In the genomic region with DNA sequence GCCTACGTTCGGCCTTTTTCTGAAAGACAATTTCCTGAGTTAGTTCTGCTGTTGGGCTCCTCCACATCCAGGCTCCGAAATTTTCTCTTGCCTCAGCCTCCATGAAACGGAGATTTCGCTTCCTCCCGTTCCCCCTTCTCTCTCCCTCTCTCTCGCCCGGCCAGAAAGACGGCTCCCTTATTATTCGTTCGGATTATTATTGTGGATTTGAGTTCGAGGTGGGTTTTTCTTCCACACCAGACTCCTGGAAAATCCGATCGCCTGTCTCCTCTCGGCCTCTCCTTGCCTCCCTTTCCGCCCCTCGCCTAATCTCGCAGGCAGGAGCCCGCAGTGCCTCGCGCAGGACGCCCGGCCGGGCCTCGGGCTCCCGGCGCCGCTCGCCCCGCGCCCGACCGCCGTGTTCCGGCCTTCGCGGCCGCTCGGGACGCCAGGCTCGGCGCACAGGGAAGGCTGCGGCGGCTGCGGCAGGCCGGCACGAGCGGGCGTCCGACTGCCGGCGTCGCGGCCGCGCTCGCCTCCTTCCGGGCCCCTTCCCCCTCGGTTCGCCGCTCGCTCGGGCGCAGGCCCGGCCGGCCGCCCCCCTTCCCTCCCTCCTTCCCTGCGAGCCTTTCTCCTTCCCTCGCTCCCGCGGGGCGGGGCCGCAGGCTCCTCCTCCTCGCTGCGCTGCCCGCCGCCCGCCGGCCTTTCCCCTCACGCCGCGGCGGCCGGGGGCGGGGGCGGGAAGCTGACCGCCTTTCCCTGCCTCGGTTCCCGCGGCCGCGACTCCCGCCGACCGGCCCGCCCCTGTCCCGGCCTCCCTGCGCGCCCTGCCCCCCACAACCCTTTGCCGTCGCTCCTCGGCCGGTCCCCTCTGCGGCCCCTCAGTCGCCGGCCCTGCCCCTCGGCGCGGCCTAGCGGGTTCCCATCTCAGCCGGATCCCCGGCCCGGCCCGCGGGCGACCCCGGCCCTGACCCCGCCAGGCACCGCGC, we compare ENCODE assay signal across 1 cellular context.
TF ChIP-seq lines count a peak whose summit lies in the region.

Gene ARHGEF11 (minus strand): TSS at position 492 of the 968 bp plus-strand sequence. CDS start 1,412 bp downstream, outside the sequence.

TF ChIP-seq in HepG2, 621 proteins besides CTCF, POLR2A, EP300 and RAD21 (continued from another document and continues in another):
- TF ChIP-seq, protein P1, sequence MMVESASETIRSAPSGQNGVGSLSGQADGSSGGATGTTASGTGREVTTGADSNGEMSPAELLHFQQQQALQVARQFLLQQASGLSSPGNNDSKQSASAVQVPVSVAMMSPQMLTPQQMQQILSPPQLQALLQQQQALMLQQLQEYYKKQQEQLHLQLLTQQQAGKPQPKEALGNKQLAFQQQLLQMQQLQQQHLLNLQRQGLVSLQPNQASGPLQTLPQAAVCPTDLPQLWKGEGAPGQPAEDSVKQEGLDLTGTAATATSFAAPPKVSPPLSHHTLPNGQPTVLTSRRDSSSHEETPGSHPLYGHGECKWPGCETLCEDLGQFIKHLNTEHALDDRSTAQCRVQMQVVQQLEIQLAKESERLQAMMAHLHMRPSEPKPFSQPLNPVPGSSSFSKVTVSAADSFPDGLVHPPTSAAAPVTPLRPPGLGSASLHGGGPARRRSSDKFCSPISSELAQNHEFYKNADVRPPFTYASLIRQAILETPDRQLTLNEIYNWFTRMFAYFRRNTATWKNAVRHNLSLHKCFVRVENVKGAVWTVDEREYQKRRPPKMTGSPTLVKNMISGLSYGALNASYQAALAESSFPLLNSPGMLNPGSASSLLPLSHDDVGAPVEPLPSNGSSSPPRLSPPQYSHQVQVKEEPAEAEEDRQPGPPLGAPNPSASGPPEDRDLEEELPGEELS (CRISPR knock-in tag; IDR thresholded peaks at IDR 0.05): no peak
- TF ChIP-seq ARNT2 (CRISPR knock-in tag; IDR thresholded peaks at IDR 0.05; ENCODE audit: low read depth): 0 out of 2 replicates have a peak, but pooled peaks have one; percentile 6
- TF ChIP-seq MYC (CRISPR knock-in tag; IDR thresholded peaks at IDR 0.05; ENCODE audit: borderline replicate concordance): no peak
- no peak; the same call in 1 of the 2 replicates for TF ChIP-seq BATF2 (CRISPR knock-in tag; IDR thresholded peaks at IDR 0.05)
- no peak for TF ChIP-seq ZNF432 (CRISPR knock-in tag; IDR thresholded peaks at IDR 0.05; ENCODE audit: borderline replicate concordance)
- TF ChIP-seq KAT7 (CRISPR knock-in tag; IDR thresholded peaks at IDR 0.05; ENCODE audit: borderline replicate concordance): no peak
- no peak for TF ChIP-seq GLMP (CRISPR knock-in tag; IDR thresholded peaks at IDR 0.05; ENCODE audit: borderline replicate concordance)
- no peak for TF ChIP-seq ZNF326 (CRISPR knock-in tag; IDR thresholded peaks at IDR 0.05; ENCODE audit: borderline replicate concordance)
- TF ChIP-seq ZNF749 (CRISPR knock-in tag; IDR thresholded peaks at IDR 0.05; ENCODE audit: borderline replicate concordance): 0 out of 2 replicates have a peak, but pooled peaks have one; percentile 50
- TF ChIP-seq MAFG (CRISPR knock-in tag; IDR thresholded peaks at IDR 0.05): no peak
- no peak for TF ChIP-seq ETV6 (CRISPR knock-in tag; conservative IDR thresholded peaks at IDR 0.05)
- TF ChIP-seq, protein P2, sequence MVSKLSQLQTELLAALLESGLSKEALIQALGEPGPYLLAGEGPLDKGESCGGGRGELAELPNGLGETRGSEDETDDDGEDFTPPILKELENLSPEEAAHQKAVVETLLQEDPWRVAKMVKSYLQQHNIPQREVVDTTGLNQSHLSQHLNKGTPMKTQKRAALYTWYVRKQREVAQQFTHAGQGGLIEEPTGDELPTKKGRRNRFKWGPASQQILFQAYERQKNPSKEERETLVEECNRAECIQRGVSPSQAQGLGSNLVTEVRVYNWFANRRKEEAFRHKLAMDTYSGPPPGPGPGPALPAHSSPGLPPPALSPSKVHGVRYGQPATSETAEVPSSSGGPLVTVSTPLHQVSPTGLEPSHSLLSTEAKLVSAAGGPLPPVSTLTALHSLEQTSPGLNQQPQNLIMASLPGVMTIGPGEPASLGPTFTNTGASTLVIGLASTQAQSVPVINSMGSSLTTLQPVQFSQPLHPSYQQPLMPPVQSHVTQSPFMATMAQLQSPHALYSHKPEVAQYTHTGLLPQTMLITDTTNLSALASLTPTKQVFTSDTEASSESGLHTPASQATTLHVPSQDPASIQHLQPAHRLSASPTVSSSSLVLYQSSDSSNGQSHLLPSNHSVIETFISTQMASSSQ (IDR thresholded peaks at IDR 0.05; ENCODE audit: low read depth): no peak
- TF ChIP-seq, protein P2 (CRISPR knock-in tag; IDR thresholded peaks at IDR 0.05; ENCODE audit: borderline replicate concordance): no peak
- TF ChIP-seq, protein P3, sequence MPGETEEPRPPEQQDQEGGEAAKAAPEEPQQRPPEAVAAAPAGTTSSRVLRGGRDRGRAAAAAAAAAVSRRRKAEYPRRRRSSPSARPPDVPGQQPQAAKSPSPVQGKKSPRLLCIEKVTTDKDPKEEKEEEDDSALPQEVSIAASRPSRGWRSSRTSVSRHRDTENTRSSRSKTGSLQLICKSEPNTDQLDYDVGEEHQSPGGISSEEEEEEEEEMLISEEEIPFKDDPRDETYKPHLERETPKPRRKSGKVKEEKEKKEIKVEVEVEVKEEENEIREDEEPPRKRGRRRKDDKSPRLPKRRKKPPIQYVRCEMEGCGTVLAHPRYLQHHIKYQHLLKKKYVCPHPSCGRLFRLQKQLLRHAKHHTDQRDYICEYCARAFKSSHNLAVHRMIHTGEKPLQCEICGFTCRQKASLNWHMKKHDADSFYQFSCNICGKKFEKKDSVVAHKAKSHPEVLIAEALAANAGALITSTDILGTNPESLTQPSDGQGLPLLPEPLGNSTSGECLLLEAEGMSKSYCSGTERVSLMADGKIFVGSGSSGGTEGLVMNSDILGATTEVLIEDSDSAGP (CRISPR knock-in tag; IDR thresholded peaks at IDR 0.05; ENCODE audit: borderline replicate concordance): no peak
- TF ChIP-seq, protein P4, sequence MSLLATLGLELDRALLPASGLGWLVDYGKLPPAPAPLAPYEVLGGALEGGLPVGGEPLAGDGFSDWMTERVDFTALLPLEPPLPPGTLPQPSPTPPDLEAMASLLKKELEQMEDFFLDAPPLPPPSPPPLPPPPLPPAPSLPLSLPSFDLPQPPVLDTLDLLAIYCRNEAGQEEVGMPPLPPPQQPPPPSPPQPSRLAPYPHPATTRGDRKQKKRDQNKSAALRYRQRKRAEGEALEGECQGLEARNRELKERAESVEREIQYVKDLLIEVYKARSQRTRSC (CRISPR knock-in tag; IDR thresholded peaks at IDR 0.05; ENCODE audit: low read depth): no peak
- TF ChIP-seq, protein P5, sequence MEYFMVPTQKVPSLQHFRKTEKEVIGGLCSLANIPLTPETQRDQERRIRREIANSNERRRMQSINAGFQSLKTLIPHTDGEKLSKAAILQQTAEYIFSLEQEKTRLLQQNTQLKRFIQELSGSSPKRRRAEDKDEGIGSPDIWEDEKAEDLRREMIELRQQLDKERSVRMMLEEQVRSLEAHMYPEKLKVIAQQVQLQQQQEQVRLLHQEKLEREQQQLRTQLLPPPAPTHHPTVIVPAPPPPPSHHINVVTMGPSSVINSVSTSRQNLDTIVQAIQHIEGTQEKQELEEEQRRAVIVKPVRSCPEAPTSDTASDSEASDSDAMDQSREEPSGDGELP (IDR thresholded peaks at IDR 0.05; ENCODE audit: borderline replicate concordance, low read depth): no peak
- peak; percentile 33; the same call in 1 of the 2 replicates for TF ChIP-seq DMAP1 (CRISPR knock-in tag; IDR thresholded peaks at IDR 0.05)
- TF ChIP-seq KLF16 (CRISPR knock-in tag; IDR thresholded peaks at IDR 0.05): no peak
- TF ChIP-seq TAF15 (IDR thresholded peaks at IDR 0.05; ENCODE audit: low read depth, low read length, poor library complexity, severe bottlenecking): no peak
- no peak for TF ChIP-seq ZKSCAN5 (CRISPR knock-in tag; IDR thresholded peaks at IDR 0.05)
- no peak for TF ChIP-seq ZNF121 (CRISPR knock-in tag; IDR thresholded peaks at IDR 0.05)
- no peak for TF ChIP-seq ZNF24 (IDR thresholded peaks at IDR 0.05)
- TF ChIP-seq, protein P6, sequence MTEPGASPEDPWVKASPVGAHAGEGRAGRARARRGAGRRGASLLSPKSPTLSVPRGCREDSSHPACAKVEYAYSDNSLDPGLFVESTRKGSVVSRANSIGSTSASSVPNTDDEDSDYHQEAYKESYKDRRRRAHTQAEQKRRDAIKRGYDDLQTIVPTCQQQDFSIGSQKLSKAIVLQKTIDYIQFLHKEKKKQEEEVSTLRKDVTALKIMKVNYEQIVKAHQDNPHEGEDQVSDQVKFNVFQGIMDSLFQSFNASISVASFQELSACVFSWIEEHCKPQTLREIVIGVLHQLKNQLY (CRISPR knock-in tag; IDR thresholded peaks at IDR 0.05): no peak
- TF ChIP-seq, protein P7, sequence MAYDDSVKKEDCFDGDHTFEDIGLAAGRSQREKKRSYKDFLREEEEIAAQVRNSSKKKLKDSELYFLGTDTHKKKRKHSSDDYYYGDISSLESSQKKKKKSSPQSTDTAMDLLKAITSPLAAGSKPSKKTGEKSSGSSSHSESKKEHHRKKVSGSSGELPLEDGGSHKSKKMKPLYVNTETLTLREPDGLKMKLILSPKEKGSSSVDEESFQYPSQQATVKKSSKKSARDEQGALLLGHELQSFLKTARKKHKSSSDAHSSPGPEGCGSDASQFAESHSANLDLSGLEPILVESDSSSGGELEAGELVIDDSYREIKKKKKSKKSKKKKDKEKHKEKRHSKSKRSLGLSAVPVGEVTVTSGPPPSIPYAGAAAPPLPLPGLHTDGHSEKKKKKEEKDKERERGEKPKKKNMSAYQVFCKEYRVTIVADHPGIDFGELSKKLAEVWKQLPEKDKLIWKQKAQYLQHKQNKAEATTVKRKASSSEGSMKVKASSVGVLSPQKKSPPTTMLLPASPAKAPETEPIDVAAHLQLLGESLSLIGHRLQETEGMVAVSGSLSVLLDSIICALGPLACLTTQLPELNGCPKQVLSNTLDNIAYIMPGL (CRISPR knock-in tag; IDR thresholded peaks at IDR 0.05; ENCODE audit: borderline replicate concordance in 1 of 2, low read depth in 1 of 2): peak in 1 of 2 experiments; percentile 13; a peak in 1 of 4 replicates
- no peak for TF ChIP-seq ZNF12 (CRISPR knock-in tag; IDR thresholded peaks at IDR 0.05)
- no peak for TF ChIP-seq CHCHD3 (CRISPR knock-in tag; IDR thresholded peaks at IDR 0.05)
- TF ChIP-seq ZNF224 (CRISPR knock-in tag; IDR thresholded peaks at IDR 0.05): no peak
- no peak for TF ChIP-seq MBNL3 (CRISPR knock-in tag; conservative IDR thresholded peaks at IDR 0.05)
- TF ChIP-seq, protein P8, sequence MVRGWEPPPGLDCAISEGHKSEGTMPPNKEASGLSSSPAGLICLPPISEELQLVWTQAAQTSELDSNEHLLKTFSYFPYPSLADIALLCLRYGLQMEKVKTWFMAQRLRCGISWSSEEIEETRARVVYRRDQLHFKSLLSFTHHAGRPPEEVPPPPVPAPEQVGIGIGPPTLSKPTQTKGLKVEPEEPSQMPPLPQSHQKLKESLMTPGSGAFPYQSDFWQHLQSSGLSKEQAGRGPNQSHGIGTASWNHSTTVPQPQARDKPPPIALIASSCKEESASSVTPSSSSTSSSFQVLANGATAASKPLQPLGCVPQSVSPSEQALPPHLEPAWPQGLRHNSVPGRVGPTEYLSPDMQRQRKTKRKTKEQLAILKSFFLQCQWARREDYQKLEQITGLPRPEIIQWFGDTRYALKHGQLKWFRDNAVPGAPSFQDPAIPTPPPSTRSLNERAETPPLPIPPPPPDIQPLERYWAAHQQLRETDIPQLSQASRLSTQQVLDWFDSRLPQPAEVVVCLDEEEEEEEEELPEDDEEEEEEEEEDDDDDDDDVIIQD (CRISPR knock-in tag; IDR thresholded peaks at IDR 0.05; ENCODE audit: low read depth): no peak
- no peak for TF ChIP-seq FLYWCH1 (CRISPR knock-in tag; IDR thresholded peaks at IDR 0.05)
- no peak for TF ChIP-seq ATF4 (CRISPR knock-in tag; IDR thresholded peaks at IDR 0.05)
- no peak for TF ChIP-seq NR0B2 (CRISPR knock-in tag; IDR thresholded peaks at IDR 0.05)
- TF ChIP-seq ADNP (CRISPR knock-in tag; IDR thresholded peaks at IDR 0.05): no peak
- TF ChIP-seq RARG (CRISPR knock-in tag; IDR thresholded peaks at IDR 0.05; ENCODE audit: low read depth): no peak
- TF ChIP-seq CHD2 (IDR thresholded peaks at IDR 0.05; ENCODE audit: low read depth, low read length): no peak
- no peak for TF ChIP-seq MATR3 (CRISPR knock-in tag; IDR thresholded peaks at IDR 0.05)
- no peak for TF ChIP-seq GZF1 (CRISPR knock-in tag; IDR thresholded peaks at IDR 0.05)
- no peak for TF ChIP-seq KLF11 (CRISPR knock-in tag; IDR thresholded peaks at IDR 0.05)
